2 cellular contexts compared by ENCODE assay signal in the genomic region with DNA sequence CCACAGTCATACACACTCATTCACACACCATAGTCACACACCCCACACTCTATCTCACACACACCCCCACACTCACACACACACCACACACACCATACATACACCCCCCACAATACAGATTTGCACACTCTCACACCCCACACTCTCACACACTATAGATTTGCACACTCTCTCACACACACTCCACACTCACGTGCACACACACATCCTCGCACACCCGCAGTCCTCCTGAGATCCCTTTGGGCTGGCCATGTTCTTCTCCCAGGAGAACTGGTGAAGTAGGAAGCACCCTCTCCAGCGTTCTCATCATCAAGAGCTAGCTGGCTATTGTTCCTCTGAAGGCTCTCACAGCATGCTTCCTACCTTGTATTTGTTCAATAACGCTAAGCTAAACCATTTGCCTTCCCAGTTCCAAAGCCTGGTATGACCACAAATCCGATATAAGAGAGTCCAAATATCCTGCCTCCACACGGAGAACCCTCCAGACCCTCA.
TF ChIP-seq lines count a peak whose summit lies in the region.

No MANE protein-coding gene starts in this region.

TF ChIP-seq in IMR-90, 13 proteins besides CTCF, POLR2A, EP300 and RAD21:
- TF ChIP-seq RCOR1 (IDR thresholded peaks at IDR 0.05; ENCODE audit: insufficient replicate concordance, low read length) (no peak), CEBPB (IDR thresholded peaks at IDR 0.05; ENCODE audit: low read depth, low read length) (no peak), MAFK (IDR thresholded peaks at IDR 0.05; ENCODE audit: low read depth, low read length) (no peak), NFE2L2 (IDR thresholded peaks at IDR 0.05; ENCODE audit: low read depth, low read length) (no peak), SMC3 (IDR thresholded peaks at IDR 0.05; ENCODE audit: low read depth, low read length) (no peak), MAZ (IDR thresholded peaks at IDR 0.05; ENCODE audit: borderline replicate concordance, low read depth, low read length) (no peak), BHLHE40 (IDR thresholded peaks at IDR 0.05; ENCODE audit: low read depth, low read length) (no peak), MXI1 (IDR thresholded peaks at IDR 0.05; ENCODE audit: borderline replicate concordance, low read depth, low read length) (no peak), RFX5 (IDR thresholded peaks at IDR 0.05; ENCODE audit: low read depth, low read length) (no peak), FOS (IDR thresholded peaks at IDR 0.05; ENCODE audit: low read depth, low read length) (no peak), CHD1 (IDR thresholded peaks at IDR 0.05; ENCODE audit: low read depth, low read length) (no peak)
- TF ChIP-seq, protein P1, sequence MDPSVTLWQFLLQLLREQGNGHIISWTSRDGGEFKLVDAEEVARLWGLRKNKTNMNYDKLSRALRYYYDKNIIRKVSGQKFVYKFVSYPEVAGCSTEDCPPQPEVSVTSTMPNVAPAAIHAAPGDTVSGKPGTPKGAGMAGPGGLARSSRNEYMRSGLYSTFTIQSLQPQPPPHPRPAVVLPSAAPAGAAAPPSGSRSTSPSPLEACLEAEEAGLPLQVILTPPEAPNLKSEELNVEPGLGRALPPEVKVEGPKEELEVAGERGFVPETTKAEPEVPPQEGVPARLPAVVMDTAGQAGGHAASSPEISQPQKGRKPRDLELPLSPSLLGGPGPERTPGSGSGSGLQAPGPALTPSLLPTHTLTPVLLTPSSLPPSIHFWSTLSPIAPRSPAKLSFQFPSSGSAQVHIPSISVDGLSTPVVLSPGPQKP (IDR thresholded peaks at IDR 0.05; ENCODE audit: borderline replicate concordance, low read depth, low read length): no peak
- TF ChIP-seq, protein P2, sequence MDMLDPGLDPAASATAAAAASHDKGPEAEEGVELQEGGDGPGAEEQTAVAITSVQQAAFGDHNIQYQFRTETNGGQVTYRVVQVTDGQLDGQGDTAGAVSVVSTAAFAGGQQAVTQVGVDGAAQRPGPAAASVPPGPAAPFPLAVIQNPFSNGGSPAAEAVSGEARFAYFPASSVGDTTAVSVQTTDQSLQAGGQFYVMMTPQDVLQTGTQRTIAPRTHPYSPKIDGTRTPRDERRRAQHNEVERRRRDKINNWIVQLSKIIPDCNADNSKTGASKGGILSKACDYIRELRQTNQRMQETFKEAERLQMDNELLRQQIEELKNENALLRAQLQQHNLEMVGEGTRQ (IDR thresholded peaks at IDR 0.05; ENCODE audit: low read depth, low read length): no peak

TF ChIP-seq in H1, 55 proteins besides CTCF, POLR2A, EP300 and RAD21:
- TF ChIP-seq SAP30 (IDR thresholded peaks at IDR 0.05; ENCODE audit: insufficient read depth, insufficient replicate concordance, low read length): no peak
- no peak for TF ChIP-seq RFX5 (IDR thresholded peaks at IDR 0.05; ENCODE audit: borderline replicate concordance, low read depth, low read length)
- no peak for TF ChIP-seq JUND (IDR thresholded peaks at IDR 0.05; ENCODE audit: low read length)
- no peak for TF ChIP-seq GTF2F1 (IDR thresholded peaks at IDR 0.05; ENCODE audit: borderline replicate concordance, low read depth, low read length)
- TF ChIP-seq SP4 (IDR thresholded peaks at IDR 0.05; ENCODE audit: low read length): no peak
- TF ChIP-seq PHF8 (conservative IDR thresholded peaks at IDR 0.05; ENCODE audit: low read depth, low read length): no peak
- no peak for TF ChIP-seq RBBP5 (IDR thresholded peaks at IDR 0.05; ENCODE audit: borderline replicate concordance, low read depth, low read length)
- no peak for TF ChIP-seq JUN (IDR thresholded peaks at IDR 0.05; ENCODE audit: low read depth, low read length)
- TF ChIP-seq SIRT6 (IDR thresholded peaks at IDR 0.05; ENCODE audit: low read length): no peak
- no peak for TF ChIP-seq RNF2 (IDR thresholded peaks at IDR 0.05; ENCODE audit: borderline replicate concordance, low read depth, low read length, missing control alignments, poor library complexity, severe bottlenecking)
TF ChIP-seq in H1: peak in this region for 0.
